In the genomic region with DNA sequence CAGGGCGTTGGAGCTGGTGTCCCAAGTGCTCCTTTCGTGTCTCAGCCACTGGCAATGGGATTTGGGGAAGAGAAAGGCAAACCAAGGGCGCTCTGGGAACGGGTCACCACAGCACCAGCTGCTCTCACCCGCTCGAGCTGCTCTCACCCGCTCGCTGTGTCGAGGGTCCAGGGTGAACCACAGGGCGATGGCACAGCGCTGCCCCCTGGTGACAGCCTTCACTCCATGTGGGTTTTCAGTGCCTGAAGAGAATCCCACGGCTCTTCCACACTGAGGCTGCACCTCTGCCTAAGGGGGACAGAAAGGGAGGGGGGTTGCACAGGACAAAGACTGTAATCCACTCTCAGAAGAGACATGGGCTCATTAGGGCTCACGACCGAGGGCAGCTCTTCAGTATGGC, we compare ENCODE assay signal across 8 cellular contexts. TPM values are rescaled to one million over a fixed set of nuclear protein-coding genes. Genes with fewer than 3 reads are reported as not detected.
A peak's percentile ranks its signal among the peaks of the same experiment; 100 is the strongest.
DNase-seq lines count a peak whose midpoint lies in the region; ATAC-seq and TF ChIP-seq lines count a peak whose summit lies in the region.

No MANE protein-coding gene starts in this region.

- no peak overlapping the region for H3K27ac ChIP-seq in A673 (ENCODE audit: low read depth, low read length, poor library complexity, severe bottlenecking)
- H3K27ac ChIP-seq in SK-N-SH (ENCODE audit: low read depth in 2 of 2, low read length in 1 of 2): no peak overlapping the region

- no peaks in the 10 kb centered on the region for H3K79me2 ChIP-seq in SK-N-SH (ENCODE audit: insufficient read depth)

- ATAC-seq in left lobe of liver: peak; percentile 74
- peak; percentile 49 to 59 for ATAC-seq in stimulated activated naive B cell treated with anti-CD40 and anti-IgM and Interleukin-4, amounts not matched to agents 10 μg/mL and 1 μg/mL and 100 μg/mL, for 72 hours (replicated peaks)
- ATAC-seq in GM18867 (IDR thresholded peaks at IDR 0.05; ENCODE audit: unreplicated experiment): no peak

- H3K36me3 ChIP-seq in A673 (ENCODE audit: insufficient read depth, low read length, poor library complexity, severe bottlenecking) (peaks cover 41% of the 10 kb centered on the region), SK-N-SH (replicated peaks in 1 of 2; ENCODE audit: control insufficient read depth in 1 of 2, insufficient read depth in 2 of 2, low read length in 1 of 2) (peaks cover 14 to 38% of the 10 kb centered on the region in 2 experiments)

- intact Hi-C loops in A673 (cut with micrococcal nuclease; ENCODE audit: unreplicated experiment): loop anchor here (1.0 to 10.0 kb wide), 2 partner anchors 169 to 402 kb away; no protein-coding TSS in a partner anchor

- CTCF ChIA-PET in A673 (lab: Charles Lee): interaction anchor here (1.4 kb wide), 1 partner anchor 169 kb away, joined by 6 read pairs; no protein-coding TSS in a partner anchor
- CTCF ChIA-PET in SK-N-SH (lab: Yijun Ruan, JAX): interaction anchor here (0.6 to 4.4 kb wide), 30 partner anchors 10 to 600 kb away, joined by 3 to 32 read pairs (median 4); no protein-coding TSS in a partner anchor

- H3K4me2 ChIP-seq in SK-N-SH: no peak overlapping the region

- peak; percentile 73 for TF ChIP-seq RAD21 in SK-N-SH (IDR thresholded peaks at IDR 0.05; ENCODE audit: low read length)

- peaks cover 18% of the 10 kb centered on the region for H3K4me1 Mint-ChIP-seq in brain
- H3K4me1 Mint-ChIP-seq in stimulated activated naive B cell treated with anti-CD40 and anti-IgM and Interleukin-4, amounts not matched to agents 10 μg/mL and 1 μg/mL and 100 μg/mL, for 72 hours: no peaks in the 10 kb centered on the region

- POLR2A ChIA-PET in A673 (lab: Charles Lee; ENCODE audit: low non-redundant PET): no interaction called here
- POLR2A ChIA-PET in SK-N-SH (lab: Yijun Ruan, JAX): interaction anchor here (0.7 kb wide), 1 partner anchor 65 kb away, joined by 3 read pairs; the partner anchor contains the start of gene YBX1

- H3K36me3 Mint-ChIP-seq in brain: peaks cover 52% of the 10 kb centered on the region
- H3K36me3 Mint-ChIP-seq in stimulated activated naive B cell treated with anti-CD40 and anti-IgM and Interleukin-4, amounts not matched to agents 10 μg/mL and 1 μg/mL and 100 μg/mL, for 72 hours: peaks cover 27 to 53% of the 10 kb centered on the region in 2 donors

- no peaks in the 10 kb centered on the region for H3F3A ChIP-seq in SK-N-SH (replicated peaks; ENCODE audit: insufficient read depth)

- H3K27me3 ChIP-seq in A673 (replicated peaks; ENCODE audit: insufficient read depth, low read depth, low read length, poor library complexity) (no peaks in the 10 kb centered on the region), SK-N-SH (ENCODE audit: insufficient read depth) (no peaks in the 10 kb centered on the region)

- H3K4me1 ChIP-seq in A673 (ENCODE audit: insufficient read depth, low read length, poor library complexity, severe bottlenecking) (no peaks in the 10 kb centered on the region), SK-N-SH (ENCODE audit: control insufficient read depth in 1 of 2, insufficient read depth in 2 of 2, low read depth in 1 of 2, low read length in 1 of 2) (peaks cover 0 to 20% of the 10 kb centered on the region in 2 experiments; a peak in 1 of 4 replicates)

- no peaks in the 10 kb centered on the region for H3K9me2 ChIP-seq in SK-N-SH

- TF ChIP-seq EP300 in SK-N-SH (IDR thresholded peaks at IDR 0.05; ENCODE audit: borderline replicate concordance in 1 of 2, low read depth in 1 of 2, low read length in 1 of 2): no peak

- no peaks in the 10 kb centered on the region for H3K9me3 ChIP-seq in A673 (ENCODE audit: low read depth, low read length, poor library complexity, severe bottlenecking)
- no peaks in the 10 kb centered on the region for H3K9me3 ChIP-seq in SK-N-SH

- peak; percentile 76 for TF ChIP-seq CTCF in A673 (conservative IDR thresholded peaks at IDR 0.05; ENCODE audit: low read depth, low read length)
- peak; percentile 60 for TF ChIP-seq CTCF in SK-N-SH (IDR thresholded peaks at IDR 0.05)
- TF ChIP-seq CTCF in brain (conservative IDR thresholded peaks at IDR 0.05): peak; percentile 68 to 75

- peak; percentile 61 for DNase-seq in A673 (ENCODE audit: low spot score)
- peak; percentile 48 for DNase-seq in GM19238 (ENCODE audit: insufficient read length, low spot score)
- peak; percentile 84 for DNase-seq in SK-N-SH
- DNase-seq in left lobe of liver (ENCODE audit: low spot score): peak; percentile 51
- DNase-seq in stimulated activated naive B cell treated with anti-CD40 and anti-IgM and Interleukin-4, amounts not matched to agents 10 μg/mL and 1 μg/mL and 100 μg/mL, for 72 hours: no peak
- DNase-seq in kidney tubule cell (ENCODE audit: low spot score): no peak

- no TSS peak for BruUV-seq in A673 (replicated peaks; lab: Mats Ljungman, UMichigan)

- no peaks in the 10 kb centered on the region for H4K20me1 ChIP-seq in SK-N-SH (ENCODE audit: insufficient read depth)

- H3K4me3 ChIP-seq in A673 (ENCODE audit: low read depth, low read length, poor library complexity, severe bottlenecking) (no peak overlapping the region), SK-N-SH (ENCODE audit: low read depth in 2 of 2, low read length in 1 of 2) (no peak overlapping the region)

- peaks cover 3% of the 10 kb centered on the region for H3K27me3 Mint-ChIP-seq in brain
- no peaks in the 10 kb centered on the region for H3K27me3 Mint-ChIP-seq in stimulated activated naive B cell treated with anti-CD40 and anti-IgM and Interleukin-4, amounts not matched to agents 10 μg/mL and 1 μg/mL and 100 μg/mL, for 72 hours

- no peak overlapping the region for H2AFZ ChIP-seq in SK-N-SH (ENCODE audit: low read depth)

- 71% methylated on average over 14 of the region's 14 CpGs for WGBS in SK-N-SH (ENCODE audit: low lambda C conversion rate)

- no peak overlapping the region for H3K9ac ChIP-seq in SK-N-SH

- H3K4me3 Mint-ChIP-seq in brain: no peak overlapping the region
- H3K4me3 Mint-ChIP-seq in stimulated activated naive B cell treated with anti-CD40 and anti-IgM and Interleukin-4, amounts not matched to agents 10 μg/mL and 1 μg/mL and 100 μg/mL, for 72 hours: no peak overlapping the region

- H3K27ac Mint-ChIP-seq in brain: peak overlapping the region in 2 of 5 experiments; percentile 57 to 81
- H3K27ac Mint-ChIP-seq in stimulated activated naive B cell treated with anti-CD40 and anti-IgM and Interleukin-4, amounts not matched to agents 10 μg/mL and 1 μg/mL and 100 μg/mL, for 72 hours: no peak overlapping the region

- H3K9me3 Mint-ChIP-seq in brain: peaks cover 0 to 12% (median 10%) of the 10 kb centered on the region in 5 experiments
- H3K9me3 Mint-ChIP-seq in stimulated activated naive B cell treated with anti-CD40 and anti-IgM and Interleukin-4, amounts not matched to agents 10 μg/mL and 1 μg/mL and 100 μg/mL, for 72 hours: peaks cover 4 to 5% of the 10 kb centered on the region in 2 donors

TF ChIP-seq in SK-N-SH, 30 proteins besides CTCF, POLR2A, EP300 and RAD21:
- TF ChIP-seq MEF2A (IDR thresholded peaks at IDR 0.05; ENCODE audit: borderline replicate concordance, low read depth): no peak
- no peak for TF ChIP-seq GABPA (IDR thresholded peaks at IDR 0.05; ENCODE audit: low read depth)
- TF ChIP-seq MXI1 (IDR thresholded peaks at IDR 0.05; ENCODE audit: low read depth, low read length): no peak
- TF ChIP-seq, protein P1, sequence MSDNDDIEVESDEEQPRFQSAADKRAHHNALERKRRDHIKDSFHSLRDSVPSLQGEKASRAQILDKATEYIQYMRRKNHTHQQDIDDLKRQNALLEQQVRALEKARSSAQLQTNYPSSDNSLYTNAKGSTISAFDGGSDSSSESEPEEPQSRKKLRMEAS (IDR thresholded peaks at IDR 0.05; ENCODE audit: low read depth): no peak
- peak; percentile 81 for TF ChIP-seq SMC3 (IDR thresholded peaks at IDR 0.05; ENCODE audit: low read depth, low read length)

RNA-seq across cellular contexts. Expression of gene CLDN19, which starts 7.1 kb away (rescaled TPM):
- total RNA-seq in A673 (2021) (not detected in 2 replicates), left lobe of liver (not detected)
- polyA plus RNA-seq in SK-N-SH (2012; rRNA removed) (not detected in 2 replicates), brain (ENCODE audit: insufficient read depth, low read depth, low replicate concordance) (not detected)
- polyA plus RNA-seq in SK-N-SH (2012; cell fraction: cytosol; rRNA removed): not detected in 2 replicates
- polyA plus RNA-seq in SK-N-SH (2012; cell fraction: nucleus; rRNA removed): not detected in 2 replicates

RNA-seq across cellular contexts. Expression of gene P3H1, which starts 19.7 kb away (rescaled TPM):
- total RNA-seq in A673 (2021) (57.8 and 64.9 TPM in 2 replicates), left lobe of liver (26.5 TPM)
- polyA plus RNA-seq in SK-N-SH (2012; rRNA removed) (64.3 and 66.8 TPM in 2 replicates), brain (ENCODE audit: insufficient read depth, low read depth, low replicate concordance) (22.2 TPM)
- polyA plus RNA-seq in SK-N-SH (2012; cell fraction: cytosol; rRNA removed): 34.2 and 43.5 TPM in 2 replicates
- 174 and 250 TPM in 2 replicates for polyA plus RNA-seq in SK-N-SH (2012; cell fraction: nucleus; rRNA removed)

RNA-seq across cellular contexts. Expression of gene C1orf50, which starts 19.9 kb away (rescaled TPM):
- total RNA-seq in A673 (2021) (13.1 and 14.7 TPM in 2 replicates), left lobe of liver (4.0 TPM)
- polyA plus RNA-seq in SK-N-SH (2012; rRNA removed) (2.6 and 3.6 TPM in 2 replicates), brain (ENCODE audit: insufficient read depth, low read depth, low replicate concordance) (13.3 TPM)
- polyA plus RNA-seq in SK-N-SH (2012; cell fraction: cytosol; rRNA removed): 5.1 and 7.3 TPM in 2 replicates
- polyA plus RNA-seq in SK-N-SH (2012; cell fraction: nucleus; rRNA removed): 1.6 and 4.8 TPM in 2 replicates

RNA-seq across cellular contexts. Expression of gene TMEM269, which starts 37.7 kb away (rescaled TPM):
- total RNA-seq in A673 (2021): 1.2 and 1.7 TPM in 2 replicates
- polyA plus RNA-seq in SK-N-SH (2012; rRNA removed): 0.05 and 0.08 TPM in 2 replicates
- polyA plus RNA-seq in SK-N-SH (2012; cell fraction: cytosol; rRNA removed): 0.04 and 0.07 TPM in 2 replicates
- polyA plus RNA-seq in SK-N-SH (2012; cell fraction: nucleus; rRNA removed): 0.21 and 0.25 TPM in 2 replicates
- not detected for polyA plus RNA-seq in brain (ENCODE audit: insufficient read depth, low read depth, low replicate concordance)
- 0.08 TPM for total RNA-seq in left lobe of liver

Comparison
In these comparisons a context has a peak if more than half of its experiments do, and no peak if none do; other contexts are left out.
1. DNase-seq: peak in A673 (single experiment), GM19238 (single experiment), SK-N-SH (single experiment) and left lobe of liver (single experiment); none in stimulated activated naive B cell treated with anti-CD40 and anti-IgM and Interleukin-4, amounts not matched to agents 10 μg/mL and 1 μg/mL and 100 μg/mL, for 72 hours (single experiment) and kidney tubule cell (single experiment).
2. Peak in every context shown above with its lines, with median percentiles within 50 percentile points of each other: CTCF ChIP-seq.